18 cellular contexts compared by ENCODE assay signal in the genomic region with DNA sequence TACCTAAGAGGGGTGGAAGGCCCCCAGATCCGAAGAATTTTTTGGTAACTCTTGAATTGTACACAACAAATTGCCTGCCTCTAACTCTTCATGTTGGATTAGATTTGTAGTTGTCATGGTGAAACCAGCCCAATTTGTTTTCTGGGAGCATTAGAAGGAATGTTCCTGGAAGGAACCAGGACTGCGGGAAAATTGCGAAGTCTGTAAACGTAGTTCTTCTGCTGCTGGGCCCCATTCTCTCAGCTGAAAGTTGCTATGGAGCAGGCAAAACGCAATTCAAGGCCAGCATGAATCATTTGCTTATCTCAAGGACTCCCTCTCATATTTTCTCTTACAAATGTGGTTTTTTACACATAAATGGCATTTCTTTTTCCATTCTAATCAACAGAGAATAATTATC.
A peak's percentile ranks its signal among the peaks of the same experiment; 100 is the strongest.
DNase-seq lines count a peak whose midpoint lies in the region; ATAC-seq, FAIRE-seq and TF ChIP-seq lines count a peak whose summit lies in the region.
"Had no signal": no experiment of that assay in that cellular context is flagged by ENCODE, and none has a peak within 500 bp of the region (broad histone marks: within the 10 kb centered on the region; RNA-seq: fewer than 3 reads in every experiment).

No MANE protein-coding gene starts in this region.

- H3K27me3 ChIP-seq in BJ (ENCODE audit: control insufficient read depth, insufficient read depth, low read length) (peaks cover 2% of the 10 kb centered on the region; the same call in 1 of the 2 replicates), HepG2 (ENCODE audit: control insufficient read depth in 1 of 2, insufficient read depth in 2 of 2, low read length in 2 of 2) (peaks cover 0 to 3% of the 10 kb centered on the region in 2 experiments; a peak in 2 of 5 replicates)
- H3K27me3 ChIP-seq: cardiac muscle cell, right lobe of liver, SJSA1 had no signal

- H3K4me3 ChIP-seq in BJ (ENCODE audit: low read depth, low read length) (no peak overlapping the region), astrocyte of the cerebellum (ENCODE audit: low read depth, low read length) (no peak overlapping the region), HepG2 (replicated peaks in 1 of 3; ENCODE audit: insufficient read depth in 1 of 3, low read depth in 2 of 3, low read length in 3 of 3) (no peak overlapping the region)
- H3K4me3 ChIP-seq: cardiac muscle cell, right lobe of liver, SJSA1 had no signal

- no peaks in the 10 kb centered on the region for H3K36me3 ChIP-seq in BJ (ENCODE audit: control insufficient read depth, insufficient read depth, low read length)
- no peaks in the 10 kb centered on the region for H3K36me3 ChIP-seq in HepG2 (replicated peaks in 1 of 2; ENCODE audit: control insufficient read depth in 1 of 2, insufficient read depth in 2 of 2, low read length in 2 of 2)
- H3K36me3 ChIP-seq: cardiac muscle cell, right lobe of liver, SJSA1 had no signal

- H3K9ac ChIP-seq in HepG2 (ENCODE audit: insufficient read depth, low read depth, low read length) = no peak overlapping the region

- TF ChIP-seq POLR2A in HepG2 (IDR thresholded peaks at IDR 0.05; ENCODE audit: insufficient read depth in 1 of 2, low read depth in 2 of 2, low read length in 2 of 2) = no peak

- ATAC-seq in HepG2 = no peak
- ATAC-seq in GM21367 (IDR thresholded peaks at IDR 0.05; ENCODE audit: unreplicated experiment) = no peak
- ATAC-seq: right lobe of liver had no signal

- TF ChIP-seq EP300 in HepG2 (IDR thresholded peaks at IDR 0.05; ENCODE audit: low read depth in 2 of 2, low read length in 2 of 2) (no peak), HepG2 (CRISPR knock-in tag; IDR thresholded peaks at IDR 0.05; ENCODE audit: borderline replicate concordance) (no peak)

- no peak for FAIRE-seq in HepG2 (lab: Jason Lieb, UNC)
- FAIRE-seq: frontal cortex had no signal

- no peak for TF ChIP-seq RAD21 in HepG2 (CRISPR knock-in tag; IDR thresholded peaks at IDR 0.05)

- 25% methylated on average over 5 of the region's 5 CpGs for WGBS in HepG2 (ENCODE audit: low lambda C conversion rate)

- CTCF ChIA-PET in BJ (lab: Yijun Ruan, JAX) = no interaction called here
- CTCF ChIA-PET in HepG2 (lab: Yijun Ruan, JAX; ENCODE audit: low intra/inter-chr PET ratio, low total read pairs) = no interaction called here

- H3K9me3 ChIP-seq in HepG2 (ENCODE audit: low read length) = no peaks in the 10 kb centered on the region
- H3K9me3 ChIP-seq: right lobe of liver, SJSA1 had no signal

- no peak overlapping the region for H3K27ac ChIP-seq in HepG2 (ENCODE audit: extremely low read length, insufficient read depth, low read length)
- H3K27ac ChIP-seq: cardiac muscle cell, right lobe of liver, SJSA1 had no signal

- in situ Hi-C loops in astrocyte of the cerebellum (cut with HindIII; ENCODE audit: low sequenced_read_pairs) = no loop called here
- in situ Hi-C loops in HepG2 (cut with HindIII; ENCODE audit: extremely low pct_ligation_motif_present, low pct_unique_long_range_greater_than_20kb) = no loop called here

- no peaks in the 10 kb centered on the region for H4K20me1 ChIP-seq in HepG2 (ENCODE audit: insufficient read depth, low read length)

- TF ChIP-seq CTCF in BJ (IDR thresholded peaks at IDR 0.05; ENCODE audit: insufficient read depth, low read depth, low read length) (no peak), astrocyte of the cerebellum (IDR thresholded peaks at IDR 0.05; ENCODE audit: low read depth, low read length, missing control alignments) (no peak), HepG2 (CRISPR knock-in tag; IDR thresholded peaks at IDR 0.05) (no peak)

- no peak overlapping the region for H3K4me2 ChIP-seq in HepG2 (ENCODE audit: low read depth, low read length)

- DNase-seq in BJ (ENCODE audit: low read depth) (peak; percentile 48), astrocyte of the cerebellum (ENCODE audit: low read depth) (peak; percentile 50), globus pallidus (ENCODE audit: low spot score) (peak; percentile 30), putamen (ENCODE audit: low spot score) (peak; percentile 39), HepG2 (ENCODE audit: low spot score) (no peak), EL (no peak)
- DNase-seq in activated effector memory CD4-positive, alpha-beta T cell treated with Interleukin-2 at 50 U/mL for 16 hours = no peak
- DNase-seq: activated CD4-positive, alpha-beta T cell treated with anti-CD3 and anti-CD28 coated beads, Interleukin-2, amount 10 ng/mL, durations not matched to agents 24 days and 14 days; activated naive CD4-positive, alpha-beta T cell treated with anti-CD3 and anti-CD28 coated beads for 36 hours; DMS153; effector memory CD4-positive, alpha-beta T cell; NCI-H524 treated with DMSO at 0.1 percent for 48 hours; right lobe of liver; T-helper 9 cell had no signal

- no peaks in the 10 kb centered on the region for H3K4me1 ChIP-seq in HepG2 (ENCODE audit: insufficient read depth, low read length)
- H3K4me1 ChIP-seq: right lobe of liver, SJSA1 had no signal

- no peak overlapping the region for H2AFZ ChIP-seq in HepG2 (ENCODE audit: low read length)

- H3K79me2 ChIP-seq in HepG2 (ENCODE audit: insufficient read depth, low read length) = no peaks in the 10 kb centered on the region

- POLR2A ChIA-PET in BJ (lab: Charles Lee) (no interaction called here), HepG2 (lab: Yijun Ruan, JAX) (no interaction called here)

- no TSS peak for BruUV-seq in HepG2 (replicated peaks; lab: Mats Ljungman, UMichigan)

- intact Hi-C loops in HepG2 (cut with micrococcal nuclease; ENCODE audit: unreplicated experiment) = no loop called here

TF ChIP-seq in HepG2, 621 proteins besides CTCF, POLR2A, EP300 and RAD21 (continues in another document):
- TF ChIP-seq TRIM24 (CRISPR knock-in tag; IDR thresholded peaks at IDR 0.05) (no peak), NR2F6 (IDR thresholded peaks at IDR 0.05) (no peak), NR2F6 (CRISPR knock-in tag; IDR thresholded peaks at IDR 0.05) (no peak), HMGA1 (CRISPR knock-in tag; conservative IDR thresholded peaks at IDR 0.05) (no peak), SKI (IDR thresholded peaks at IDR 0.05; ENCODE audit: partially characterized antibody) (no peak), SOX6 (IDR thresholded peaks at IDR 0.05) (no peak), SOX6 (CRISPR knock-in tag; IDR thresholded peaks at IDR 0.05) (no peak), ZNF614 (CRISPR knock-in tag; IDR thresholded peaks at IDR 0.05; ENCODE audit: borderline replicate concordance) (no peak), ZKSCAN8 (CRISPR knock-in tag; IDR thresholded peaks at IDR 0.05; ENCODE audit: borderline replicate concordance) (no peak), ZNF772 (CRISPR knock-in tag; IDR thresholded peaks at IDR 0.05) (no peak), AGO2 (optimal IDR thresholded peaks at IDR 0.05; ENCODE audit: low read depth, low read length) (no peak)
- TF ChIP-seq, protein P1, sequence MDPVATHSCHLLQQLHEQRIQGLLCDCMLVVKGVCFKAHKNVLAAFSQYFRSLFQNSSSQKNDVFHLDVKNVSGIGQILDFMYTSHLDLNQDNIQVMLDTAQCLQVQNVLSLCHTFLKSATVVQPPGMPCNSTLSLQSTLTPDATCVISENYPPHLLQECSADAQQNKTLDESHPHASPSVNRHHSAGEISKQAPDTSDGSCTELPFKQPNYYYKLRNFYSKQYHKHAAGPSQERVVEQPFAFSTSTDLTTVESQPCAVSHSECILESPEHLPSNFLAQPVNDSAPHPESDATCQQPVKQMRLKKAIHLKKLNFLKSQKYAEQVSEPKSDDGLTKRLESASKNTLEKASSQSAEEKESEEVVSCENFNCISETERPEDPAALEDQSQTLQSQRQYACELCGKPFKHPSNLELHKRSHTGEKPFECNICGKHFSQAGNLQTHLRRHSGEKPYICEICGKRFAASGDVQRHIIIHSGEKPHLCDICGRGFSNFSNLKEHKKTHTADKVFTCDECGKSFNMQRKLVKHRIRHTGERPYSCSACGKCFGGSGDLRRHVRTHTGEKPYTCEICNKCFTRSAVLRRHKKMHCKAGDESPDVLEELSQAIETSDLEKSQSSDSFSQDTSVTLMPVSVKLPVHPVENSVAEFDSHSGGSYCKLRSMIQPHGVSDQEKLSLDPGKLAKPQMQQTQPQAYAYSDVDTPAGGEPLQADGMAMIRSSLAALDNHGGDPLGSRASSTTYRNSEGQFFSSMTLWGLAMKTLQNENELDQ (CRISPR knock-in tag; IDR thresholded peaks at IDR 0.05; ENCODE audit: borderline replicate concordance) = no peak
- TF ChIP-seq, protein P2, sequence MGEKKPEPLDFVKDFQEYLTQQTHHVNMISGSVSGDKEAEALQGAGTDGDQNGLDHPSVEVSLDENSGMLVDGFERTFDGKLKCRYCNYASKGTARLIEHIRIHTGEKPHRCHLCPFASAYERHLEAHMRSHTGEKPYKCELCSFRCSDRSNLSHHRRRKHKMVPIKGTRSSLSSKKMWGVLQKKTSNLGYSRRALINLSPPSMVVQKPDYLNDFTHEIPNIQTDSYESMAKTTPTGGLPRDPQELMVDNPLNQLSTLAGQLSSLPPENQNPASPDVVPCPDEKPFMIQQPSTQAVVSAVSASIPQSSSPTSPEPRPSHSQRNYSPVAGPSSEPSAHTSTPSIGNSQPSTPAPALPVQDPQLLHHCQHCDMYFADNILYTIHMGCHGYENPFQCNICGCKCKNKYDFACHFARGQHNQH (CRISPR knock-in tag; IDR thresholded peaks at IDR 0.05) = no peak
- TF ChIP-seq, protein P3, sequence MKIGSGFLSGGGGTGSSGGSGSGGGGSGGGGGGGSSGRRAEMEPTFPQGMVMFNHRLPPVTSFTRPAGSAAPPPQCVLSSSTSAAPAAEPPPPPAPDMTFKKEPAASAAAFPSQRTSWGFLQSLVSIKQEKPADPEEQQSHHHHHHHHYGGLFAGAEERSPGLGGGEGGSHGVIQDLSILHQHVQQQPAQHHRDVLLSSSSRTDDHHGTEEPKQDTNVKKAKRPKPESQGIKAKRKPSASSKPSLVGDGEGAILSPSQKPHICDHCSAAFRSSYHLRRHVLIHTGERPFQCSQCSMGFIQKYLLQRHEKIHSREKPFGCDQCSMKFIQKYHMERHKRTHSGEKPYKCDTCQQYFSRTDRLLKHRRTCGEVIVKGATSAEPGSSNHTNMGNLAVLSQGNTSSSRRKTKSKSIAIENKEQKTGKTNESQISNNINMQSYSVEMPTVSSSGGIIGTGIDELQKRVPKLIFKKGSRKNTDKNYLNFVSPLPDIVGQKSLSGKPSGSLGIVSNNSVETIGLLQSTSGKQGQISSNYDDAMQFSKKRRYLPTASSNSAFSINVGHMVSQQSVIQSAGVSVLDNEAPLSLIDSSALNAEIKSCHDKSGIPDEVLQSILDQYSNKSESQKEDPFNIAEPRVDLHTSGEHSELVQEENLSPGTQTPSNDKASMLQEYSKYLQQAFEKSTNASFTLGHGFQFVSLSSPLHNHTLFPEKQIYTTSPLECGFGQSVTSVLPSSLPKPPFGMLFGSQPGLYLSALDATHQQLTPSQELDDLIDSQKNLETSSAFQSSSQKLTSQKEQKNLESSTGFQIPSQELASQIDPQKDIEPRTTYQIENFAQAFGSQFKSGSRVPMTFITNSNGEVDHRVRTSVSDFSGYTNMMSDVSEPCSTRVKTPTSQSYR (CRISPR knock-in tag; IDR thresholded peaks at IDR 0.05; ENCODE audit: borderline replicate concordance) = no peak

Comparison
In these comparisons a context has a peak if more than half of its experiments do, and no peak if none do; other contexts are left out.
1. DNase-seq: peak in BJ (single experiment), astrocyte of the cerebellum (single experiment), globus pallidus (single experiment) and putamen (single experiment); none in HepG2 (single experiment), activated effector memory CD4-positive, alpha-beta T cell treated with Interleukin-2 at 50 U/mL for 16 hours (single experiment) and EL (single experiment).